In the genomic region with DNA sequence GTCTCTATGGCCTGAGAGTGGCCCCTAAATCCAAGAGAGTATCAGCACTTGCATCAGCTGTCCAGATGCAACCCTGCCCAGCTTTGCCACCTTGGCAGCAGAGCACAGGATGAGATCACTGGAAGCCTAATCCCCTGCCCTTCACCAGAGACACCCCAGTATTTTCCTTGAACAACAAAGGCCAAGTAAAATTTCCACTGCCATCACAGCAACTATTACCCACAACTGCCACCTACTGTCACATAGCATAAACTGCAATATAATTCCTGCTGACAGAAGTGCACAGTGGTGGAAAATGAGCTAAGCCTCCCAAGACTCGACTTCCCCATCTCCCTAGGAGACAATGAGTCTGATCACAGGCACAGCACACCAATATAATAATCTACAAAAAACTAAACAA, we compare ENCODE assay signal across 8 cellular contexts.
DNase-seq lines count a peak whose midpoint lies in the region; ATAC-seq and TF ChIP-seq lines count a peak whose summit lies in the region.

No MANE protein-coding gene starts in this region.

- DNase-seq in OCI-M1 (lab: John Stamatoyannopoulos, UW) (peak; percentile 56), coronary artery (ENCODE audit: low spot score) (no peak), germinal center (ENCODE audit: low spot score) (no peak)
- no peak for DNase-seq in stimulated activated CD4-positive, alpha-beta T cell treated with anti-CD3 and anti-CD28 coated beads, Interleukin-12 subunit alpha, Interleukin-12 subunit beta, amount 100 ng/mL, for 4 hours
- DNase-seq in activated naive CD4-positive, alpha-beta T cell treated with anti-CD3 and anti-CD28 coated beads, Interleukin-2, amount 50 U/mL, for 72 hours (ENCODE audit: low spot score in 2 of 2): no peak

- no peaks in the 10 kb centered on the region for H3K4me1 ChIP-seq in liver (ENCODE audit: control insufficient read depth in 4 of 4, insufficient read depth in 4 of 4, low read length in 3 of 4)

- ATAC-seq in GM18502 (IDR thresholded peaks at IDR 0.05; ENCODE audit: poor library complexity, unreplicated experiment) (peak; percentile 83), HG02610 (IDR thresholded peaks at IDR 0.05; ENCODE audit: unreplicated experiment) (peak; percentile 78)
- ATAC-seq in activated naive CD4-positive, alpha-beta T cell treated with anti-CD3 and anti-CD28 coated beads, Interleukin-2, amount 50 U/mL, for 72 hours: no peak

- peak; percentile 27 for TF ChIP-seq CTCF in liver (IDR thresholded peaks at IDR 0.05; ENCODE audit: low read depth, low read length, missing input control)
- no peak for TF ChIP-seq CTCF in coronary artery (IDR thresholded peaks at IDR 0.05)

- no peak overlapping the region for H3K27ac Mint-ChIP-seq in activated naive CD4-positive, alpha-beta T cell treated with anti-CD3 and anti-CD28 coated beads, Interleukin-2, amount 50 U/mL, for 72 hours

- H3K9ac ChIP-seq in liver (ENCODE audit: low read depth in 1 of 2, low read length in 2 of 2): no peak overlapping the region

- H3K27ac ChIP-seq in liver (ENCODE audit: low read depth in 1 of 2, low read length in 2 of 2) (no peak overlapping the region), coronary artery (no peak overlapping the region)

- peaks cover 0 to 1% (median 0%) of the 10 kb centered on the region in 4 donors for H3K9me3 ChIP-seq in liver (ENCODE audit: control insufficient read depth in 4 of 4, low read length in 3 of 4)

- peaks cover 0 to 17% of the 10 kb centered on the region in 2 donors for H3K36me3 Mint-ChIP-seq in activated naive CD4-positive, alpha-beta T cell treated with anti-CD3 and anti-CD28 coated beads, Interleukin-2, amount 50 U/mL, for 72 hours

- TF ChIP-seq RAD21 in liver (IDR thresholded peaks at IDR 0.05): peak; percentile 64 to 71

- H3K9me3 Mint-ChIP-seq in activated naive CD4-positive, alpha-beta T cell treated with anti-CD3 and anti-CD28 coated beads, Interleukin-2, amount 50 U/mL, for 72 hours: peaks cover 0 to 24% of the 10 kb centered on the region in 2 donors

- H3K36me3 ChIP-seq in liver (ENCODE audit: control insufficient read depth in 4 of 4, insufficient read depth in 3 of 4, low read depth in 1 of 4, low read length in 3 of 4): no peaks in the 10 kb centered on the region

- no peak overlapping the region for H3K4me3 ChIP-seq in liver (ENCODE audit: low read depth in 1 of 3, low read length in 3 of 3)
- no peak overlapping the region for H3K4me3 ChIP-seq in coronary artery

- no peaks in the 10 kb centered on the region for H3K27me3 ChIP-seq in liver (ENCODE audit: control insufficient read depth in 4 of 4, insufficient read depth in 4 of 4, low read length in 3 of 4)

- WGBS in liver: 38% methylated on average over 1 of the region's 1 CpG

TF ChIP-seq in liver, 16 proteins besides CTCF, POLR2A, EP300 and RAD21:
- TF ChIP-seq, protein P1, sequence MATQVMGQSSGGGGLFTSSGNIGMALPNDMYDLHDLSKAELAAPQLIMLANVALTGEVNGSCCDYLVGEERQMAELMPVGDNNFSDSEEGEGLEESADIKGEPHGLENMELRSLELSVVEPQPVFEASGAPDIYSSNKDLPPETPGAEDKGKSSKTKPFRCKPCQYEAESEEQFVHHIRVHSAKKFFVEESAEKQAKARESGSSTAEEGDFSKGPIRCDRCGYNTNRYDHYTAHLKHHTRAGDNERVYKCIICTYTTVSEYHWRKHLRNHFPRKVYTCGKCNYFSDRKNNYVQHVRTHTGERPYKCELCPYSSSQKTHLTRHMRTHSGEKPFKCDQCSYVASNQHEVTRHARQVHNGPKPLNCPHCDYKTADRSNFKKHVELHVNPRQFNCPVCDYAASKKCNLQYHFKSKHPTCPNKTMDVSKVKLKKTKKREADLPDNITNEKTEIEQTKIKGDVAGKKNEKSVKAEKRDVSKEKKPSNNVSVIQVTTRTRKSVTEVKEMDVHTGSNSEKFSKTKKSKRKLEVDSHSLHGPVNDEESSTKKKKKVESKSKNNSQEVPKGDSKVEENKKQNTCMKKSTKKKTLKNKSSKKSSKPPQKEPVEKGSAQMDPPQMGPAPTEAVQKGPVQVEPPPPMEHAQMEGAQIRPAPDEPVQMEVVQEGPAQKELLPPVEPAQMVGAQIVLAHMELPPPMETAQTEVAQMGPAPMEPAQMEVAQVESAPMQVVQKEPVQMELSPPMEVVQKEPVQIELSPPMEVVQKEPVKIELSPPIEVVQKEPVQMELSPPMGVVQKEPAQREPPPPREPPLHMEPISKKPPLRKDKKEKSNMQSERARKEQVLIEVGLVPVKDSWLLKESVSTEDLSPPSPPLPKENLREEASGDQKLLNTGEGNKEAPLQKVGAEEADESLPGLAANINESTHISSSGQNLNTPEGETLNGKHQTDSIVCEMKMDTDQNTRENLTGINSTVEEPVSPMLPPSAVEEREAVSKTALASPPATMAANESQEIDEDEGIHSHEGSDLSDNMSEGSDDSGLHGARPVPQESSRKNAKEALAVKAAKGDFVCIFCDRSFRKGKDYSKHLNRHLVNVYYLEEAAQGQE (IDR thresholded peaks at IDR 0.05): no peak
- TF ChIP-seq JUND (IDR thresholded peaks at IDR 0.05): no peak
- no peak for TF ChIP-seq TAF1 (conservative IDR thresholded peaks at IDR 0.05)
- TF ChIP-seq, protein P2, sequence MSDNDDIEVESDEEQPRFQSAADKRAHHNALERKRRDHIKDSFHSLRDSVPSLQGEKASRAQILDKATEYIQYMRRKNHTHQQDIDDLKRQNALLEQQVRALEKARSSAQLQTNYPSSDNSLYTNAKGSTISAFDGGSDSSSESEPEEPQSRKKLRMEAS (IDR thresholded peaks at IDR 0.05): no peak
- no peak for TF ChIP-seq HNF4A (conservative IDR thresholded peaks at IDR 0.05)
- TF ChIP-seq HNF4G (IDR thresholded peaks at IDR 0.05): no peak
- no peak for TF ChIP-seq YY1 (IDR thresholded peaks at IDR 0.05)
- no peak for TF ChIP-seq FOXA1 (IDR thresholded peaks at IDR 0.05)
- TF ChIP-seq ATF3 (IDR thresholded peaks at IDR 0.05): no peak
- TF ChIP-seq, protein P3, sequence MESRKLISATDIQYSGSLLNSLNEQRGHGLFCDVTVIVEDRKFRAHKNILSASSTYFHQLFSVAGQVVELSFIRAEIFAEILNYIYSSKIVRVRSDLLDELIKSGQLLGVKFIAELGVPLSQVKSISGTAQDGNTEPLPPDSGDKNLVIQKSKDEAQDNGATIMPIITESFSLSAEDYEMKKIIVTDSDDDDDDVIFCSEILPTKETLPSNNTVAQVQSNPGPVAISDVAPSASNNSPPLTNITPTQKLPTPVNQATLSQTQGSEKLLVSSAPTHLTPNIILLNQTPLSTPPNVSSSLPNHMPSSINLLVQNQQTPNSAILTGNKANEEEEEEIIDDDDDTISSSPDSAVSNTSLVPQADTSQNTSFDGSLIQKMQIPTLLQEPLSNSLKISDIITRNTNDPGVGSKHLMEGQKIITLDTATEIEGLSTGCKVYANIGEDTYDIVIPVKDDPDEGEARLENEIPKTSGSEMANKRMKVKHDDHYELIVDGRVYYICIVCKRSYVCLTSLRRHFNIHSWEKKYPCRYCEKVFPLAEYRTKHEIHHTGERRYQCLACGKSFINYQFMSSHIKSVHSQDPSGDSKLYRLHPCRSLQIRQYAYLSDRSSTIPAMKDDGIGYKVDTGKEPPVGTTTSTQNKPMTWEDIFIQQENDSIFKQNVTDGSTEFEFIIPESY (IDR thresholded peaks at IDR 0.05): no peak
- no peak for TF ChIP-seq NR2F2 (IDR thresholded peaks at IDR 0.05)
- TF ChIP-seq EGR1 (IDR thresholded peaks at IDR 0.05; ENCODE audit: low read depth in 2 of 2): no peak
- no peak for TF ChIP-seq SP1 (IDR thresholded peaks at IDR 0.05)
- no peak for TF ChIP-seq FOXA2 (IDR thresholded peaks at IDR 0.05)
- TF ChIP-seq RXRA (IDR thresholded peaks at IDR 0.05): no peak
- no peak for TF ChIP-seq GABPA (IDR thresholded peaks at IDR 0.05 in 1 of 2, conservative IDR thresholded peaks at IDR 0.05 in 1 of 2)

Comparison
In these comparisons a context has a peak if more than half of its experiments do, and no peak if none do; other contexts are left out.
1. ATAC-seq: peak in GM18502 (single experiment) and HG02610 (single experiment); none in activated naive CD4-positive, alpha-beta T cell treated with anti-CD3 and anti-CD28 coated beads, Interleukin-2, amount 50 U/mL, for 72 hours (0 of 2).